Comparison of ENCODE assay signal across 8 cellular contexts in genomic region chr12:7806863-7807487, GRCh38. TPM values are rescaled to one million over a fixed set of nuclear protein-coding genes. Genes with fewer than 3 reads are reported as not detected.
DNase-seq lines count a peak whose midpoint lies in the region; ATAC-seq and TF ChIP-seq lines count a peak whose summit lies in the region.

No MANE protein-coding gene starts in this region.

- peaks cover 2% of the 10 kb centered on the region for H3K4me1 Mint-ChIP-seq in activated naive CD8-positive, alpha-beta T cell treated with anti-CD3 and anti-CD28 coated beads, Interleukin-2, amount 10 ng/mL, durations not matched to agents 7 days and 5 days

- intact Hi-C loops in heart left ventricle (cut with DNase I) = loop anchor here in 9 of 10 donors (1.0 to 10.0 kb wide), 4 partner anchors 130 to 132 kb away; no protein-coding TSS in a partner anchor

- H3K27ac Mint-ChIP-seq in activated naive CD8-positive, alpha-beta T cell treated with anti-CD3 and anti-CD28 coated beads, Interleukin-2, amount 10 ng/mL, durations not matched to agents 7 days and 5 days = no peak overlapping the region

- no peak for TF ChIP-seq POLR2A in heart left ventricle (IDR thresholded peaks at IDR 0.05)

- no peaks in the 10 kb centered on the region for H3K9me3 Mint-ChIP-seq in activated naive CD8-positive, alpha-beta T cell treated with anti-CD3 and anti-CD28 coated beads, Interleukin-2, amount 10 ng/mL, durations not matched to agents 7 days and 5 days

- in situ Hi-C loops in KBM-7 (cut with MboI; ENCODE audit: low pct_unique_long_range_greater_than_20kb, low sequenced_read_pairs) = no loop called here

- H3K27me3 Mint-ChIP-seq in activated naive CD8-positive, alpha-beta T cell treated with anti-CD3 and anti-CD28 coated beads, Interleukin-2, amount 10 ng/mL, durations not matched to agents 7 days and 5 days = peaks cover 7% of the 10 kb centered on the region

- no peaks in the 10 kb centered on the region for H3K9me3 ChIP-seq in heart left ventricle

- H3K27me3 ChIP-seq in heart left ventricle = peaks cover 0 to 4% (median 0%) of the 10 kb centered on the region in 9 donors

- WGBS in heart left ventricle, 4 donors = 4 to 7% (median 6%) methylated on average over 2 of the region's 2 CpGs

- no peak for ATAC-seq in activated naive CD8-positive, alpha-beta T cell treated with anti-CD3 and anti-CD28 coated beads, Interleukin-2, amount 10 ng/mL, durations not matched to agents 7 days and 5 days (ENCODE audit: low read depth)
- ATAC-seq in heart left ventricle = peak in 3 of 4 donors; percentile 67 to 77 (median 71)
- ATAC-seq in HG03520 (IDR thresholded peaks at IDR 0.05; ENCODE audit: unreplicated experiment) = no peak
- no peak for ATAC-seq in HG02763 (IDR thresholded peaks at IDR 0.05; ENCODE audit: unreplicated experiment)

- POLR2A ChIA-PET in activated naive CD8-positive, alpha-beta T cell treated with anti-CD3 and anti-CD28 coated beads, Interleukin-2, amount 10 ng/mL, durations not matched to agents 7 days and 5 days (lab: Charles Lee) = no interaction called here

- H3K36me3 Mint-ChIP-seq in activated naive CD8-positive, alpha-beta T cell treated with anti-CD3 and anti-CD28 coated beads, Interleukin-2, amount 10 ng/mL, durations not matched to agents 7 days and 5 days = no peaks in the 10 kb centered on the region

- no peak overlapping the region for H3K4me3 ChIP-seq in heart left ventricle

- no peak overlapping the region for H3K4me3 Mint-ChIP-seq in activated naive CD8-positive, alpha-beta T cell treated with anti-CD3 and anti-CD28 coated beads, Interleukin-2, amount 10 ng/mL, durations not matched to agents 7 days and 5 days

- H3K4me1 ChIP-seq in heart left ventricle = no peaks in the 10 kb centered on the region

- H3K27ac ChIP-seq in heart left ventricle = no peak overlapping the region

- no peaks in the 10 kb centered on the region for H3K36me3 ChIP-seq in heart left ventricle

- TF ChIP-seq CTCF in heart left ventricle (IDR thresholded peaks at IDR 0.05) = peak; percentile 72 to 91 (median 86)

- DNase-seq in Daoy (ENCODE audit: low read depth) (peak; percentile 74), KBM-7 (peak; percentile 86), SKM-1 treated with dmso at 0.1 percent for 144 hours (lab: John Stamatoyannopoulos, UW; ENCODE audit: unreplicated experiment) (peak; percentile 30), heart left ventricle (peak; percentile 32 to 70 (median 45)), pulmonary artery endothelial cell (ENCODE audit: low read depth, low spot score) (peak; percentile 30)
- DNase-seq in activated naive CD8-positive, alpha-beta T cell treated with anti-CD3 and anti-CD28 coated beads, Interleukin-2, amount 10 ng/mL, durations not matched to agents 7 days and 5 days = peak; percentile 54

RNA-seq across cellular contexts. Expression of gene NANOG, which starts 17.8 kb away (rescaled TPM):
- total RNA-seq in Daoy (2014; rRNA removed; shearing (Covaris generic)) = not detected in 2 replicates
- not detected for total RNA-seq in activated naive CD8-positive, alpha-beta T cell treated with anti-CD3 and anti-CD28 coated beads, Interleukin-2, amount 10 ng/mL, durations not matched to agents 7 days and 5 days
- total RNA-seq in heart left ventricle (under 1 TPM in 2 of 9 donors, not detected in 7; 0.18 to 0.33 TPM), pulmonary artery endothelial cell (not detected in 2 replicates)
- polyA plus RNA-seq in heart left ventricle = not detected

RNA-seq across cellular contexts. Expression of gene NANOGNB, which starts 42.0 kb away (rescaled TPM):
- total RNA-seq in Daoy (2014; rRNA removed; shearing (Covaris generic)) = not detected in 2 replicates
- not detected for total RNA-seq in activated naive CD8-positive, alpha-beta T cell treated with anti-CD3 and anti-CD28 coated beads, Interleukin-2, amount 10 ng/mL, durations not matched to agents 7 days and 5 days
- total RNA-seq in heart left ventricle (not detected), pulmonary artery endothelial cell (not detected in 2 replicates)
- not detected for polyA plus RNA-seq in heart left ventricle

RNA-seq across cellular contexts. Expression of gene CLEC4C, which starts 59.8 kb away (rescaled TPM):
- not detected in 2 replicates for total RNA-seq in Daoy (2014; rRNA removed; shearing (Covaris generic))
- not detected for total RNA-seq in activated naive CD8-positive, alpha-beta T cell treated with anti-CD3 and anti-CD28 coated beads, Interleukin-2, amount 10 ng/mL, durations not matched to agents 7 days and 5 days
- total RNA-seq in heart left ventricle = not detected
- polyA plus RNA-seq in heart left ventricle = not detected
- total RNA-seq in pulmonary artery endothelial cell = not detected in 2 replicates

Comparison
In these comparisons a context has a peak if more than half of its experiments do, and no peak if none do; other contexts are left out.
1. DNase-seq: peak in every context shown above with its lines; median percentile 86 in KBM-7; 74 in Daoy; 54 in activated naive CD8-positive, alpha-beta T cell treated with anti-CD3 and anti-CD28 coated beads, Interleukin-2, amount 10 ng/mL, durations not matched to agents 7 days and 5 days; 45 in heart left ventricle; 30 in SKM-1 treated with dmso at 0.1 percent for 144 hours; 30 in pulmonary artery endothelial cell.
2. ATAC-seq: peak in heart left ventricle (3 of 4); none in activated naive CD8-positive, alpha-beta T cell treated with anti-CD3 and anti-CD28 coated beads, Interleukin-2, amount 10 ng/mL, durations not matched to agents 7 days and 5 days (single experiment), HG03520 (single experiment) and HG02763 (single experiment).